10 cellular contexts compared by ENCODE assay signal in genomic region chr11:119583585-119583984, GRCh38.
DNase-seq lines count a peak whose midpoint lies in the region; ATAC-seq, FAIRE-seq and TF ChIP-seq lines count a peak whose summit lies in the region.
"Had no signal": no experiment of that assay in that cellular context is flagged by ENCODE, and none has a peak within 500 bp of the region (broad histone marks: within the 10 kb centered on the region; RNA-seq: fewer than 3 reads in every experiment).

No MANE protein-coding gene starts in this region.

- WGBS in H1 (ENCODE audit: extremely low coverage in 1 of 2, insufficient coverage in 1 of 2, insufficient read length in 1 of 2, insufficient replicate concordance in 2 of 2, low coverage in 1 of 2, low lambda C conversion rate in 2 of 2, missing lambda C conversion rate in 1 of 2), 2 experiments = 76% methylated on average over 6 of the region's 6 CpGs; no CpG with 5 or more reads in 1 of the 2 experiments
- 71 to 91% methylated on average over 6 of the region's 6 CpGs for WGBS in sigmoid colon, 2 donors

- CTCF ChIA-PET in H1 (lab: Charles Lee; ENCODE audit: partially characterized antibody) = interaction anchor here (0.6 to 8.2 kb wide), 7 partner anchors 10 to 199 kb away, joined by 3 to 59 read pairs (median 5); no protein-coding TSS in a partner anchor
- CTCF ChIA-PET in CD4-positive, alpha-beta T cell (lab: Charles Lee) = no interaction called here

- TF ChIP-seq EP300 in H1 (IDR thresholded peaks at IDR 0.05; ENCODE audit: borderline replicate concordance in 1 of 2, low read depth in 2 of 2, low read length in 2 of 2) = no peak
- no peak for TF ChIP-seq EP300 in sigmoid colon (IDR thresholded peaks at IDR 0.05)

- peak; percentile 31 for DNase-seq in NCI-H69 (lab: John Stamatoyannopoulos, UW)
- DNase-seq in H1 (ENCODE audit: low read depth in 1 of 2, low spot score in 2 of 2) = no peak
- DNase-seq in neural progenitor cell (ENCODE audit: low spot score) = no peak
- DNase-seq in HuH-7 (ENCODE audit: low spot score) = no peak
- no peak for DNase-seq in sigmoid colon
- no peak for DNase-seq in CD4-positive, alpha-beta T cell
- DNase-seq: activated CD4-positive, alpha-beta T cell treated with anti-CD3 and anti-CD28 coated beads, Interleukin-2, amount 50 U/mL, for 1 hour had no signal

- peaks cover 10% of the 10 kb centered on the region for H3K9me3 Mint-ChIP-seq in neural progenitor cell
- H3K9me3 Mint-ChIP-seq in CD4-positive, alpha-beta T cell = no peaks in the 10 kb centered on the region
- H3K9me3 Mint-ChIP-seq: activated T-helper 2 cell treated with anti-CD3 and anti-CD28 coated beads, Interferon-gamma antibody, Interleukin-2, Interleukin-4, amounts not matched to agents 10 μg/mL and 5 μg/mL and 100 μg/mL, durations not matched to agents 14 hours and 24 hours and 36 hours had no signal

- peaks cover 5% of the 10 kb centered on the region for H3K36me3 Mint-ChIP-seq in neural progenitor cell
- no peaks in the 10 kb centered on the region for H3K36me3 Mint-ChIP-seq in CD4-positive, alpha-beta T cell (ENCODE audit: low read depth)

- peak overlapping the region; percentile 96 for H2BK12ac ChIP-seq in H1 (ENCODE audit: low read depth, low read length)

- H3K4me1 Mint-ChIP-seq in neural progenitor cell = peaks cover 22% of the 10 kb centered on the region
- no peaks in the 10 kb centered on the region for H3K4me1 Mint-ChIP-seq in CD4-positive, alpha-beta T cell (ENCODE audit: low read depth)

- no peak overlapping the region for H3K27ac Mint-ChIP-seq in neural progenitor cell
- no peak overlapping the region for H3K27ac Mint-ChIP-seq in CD4-positive, alpha-beta T cell
- H3K27ac Mint-ChIP-seq: activated T-helper 2 cell treated with anti-CD3 and anti-CD28 coated beads, Interferon-gamma antibody, Interleukin-2, Interleukin-4, amounts not matched to agents 10 μg/mL and 5 μg/mL and 100 μg/mL, durations not matched to agents 14 hours and 24 hours and 36 hours had no signal

- H2BK5ac ChIP-seq in H1 (ENCODE audit: low read depth, low read length) = no peak overlapping the region

- H3K27me3 Mint-ChIP-seq in neural progenitor cell (ENCODE audit: insufficient read depth, low read depth) = peaks cover 7% of the 10 kb centered on the region
- peaks cover 67% of the 10 kb centered on the region for H3K27me3 Mint-ChIP-seq in CD4-positive, alpha-beta T cell

- TF ChIP-seq CTCF in GM12872 (IDR thresholded peaks at IDR 0.05; ENCODE audit: insufficient read depth, low read depth, low read length) (peak; percentile 40; the same call in 1 of the 3 replicates), H1 (IDR thresholded peaks at IDR 0.05; ENCODE audit: control extremely low read depth in 1 of 3, insufficient read depth in 1 of 3, low read depth in 1 of 3, low read length in 3 of 3) (peak; percentile 42 to 51 (median 48)), neural progenitor cell (IDR thresholded peaks at IDR 0.05) (peak; percentile 42), sigmoid colon (IDR thresholded peaks at IDR 0.05) (no peak)
- no peak for TF ChIP-seq CTCF in CD4-positive, alpha-beta T cell (IDR thresholded peaks at IDR 0.05)

- peaks cover 0 to 14% of the 10 kb centered on the region in 2 experiments; a peak in 2 of 4 replicates for H3K9me3 ChIP-seq in H1 (ENCODE audit: insufficient read depth in 2 of 2, low read depth in 1 of 2, low read length in 1 of 2)
- no peaks in the 10 kb centered on the region for H3K9me3 ChIP-seq in neural progenitor cell (ENCODE audit: low read depth)
- no peaks in the 10 kb centered on the region for H3K9me3 ChIP-seq in sigmoid colon
- H3K9me3 ChIP-seq in CD4-positive, alpha-beta T cell (ENCODE audit: control insufficient read depth, low read length) = no peaks in the 10 kb centered on the region

- H2BK15ac ChIP-seq in H1 (ENCODE audit: low read length) = 0 out of 2 replicates have a peak overlapping the region, but pooled peaks have one; percentile 13

- no peaks in the 10 kb centered on the region for H3K79me2 ChIP-seq in H1 (ENCODE audit: control insufficient read depth in 1 of 2, insufficient read depth in 2 of 2, low read length in 2 of 2)
- no peaks in the 10 kb centered on the region for H3K79me2 ChIP-seq in neural progenitor cell (ENCODE audit: low read depth)

- no peak for ATAC-seq in HG02870 (IDR thresholded peaks at IDR 0.05; ENCODE audit: unreplicated experiment)
- no peak for ATAC-seq in CD4-positive, alpha-beta T cell (ENCODE audit: poor library complexity)

- no peak overlapping the region for H3K56ac ChIP-seq in H1 (replicated peaks; ENCODE audit: insufficient read length, low read depth, low read length)

- peak overlapping the region; percentile 92; the same call in 1 of the 2 replicates for H2AK5ac ChIP-seq in H1 (ENCODE audit: low read depth, low read length)

- peak overlapping the region; percentile 15 for H4K91ac ChIP-seq in H1 (replicated peaks; ENCODE audit: insufficient read length, low read length)

- H3K18ac ChIP-seq in H1 (ENCODE audit: extremely low read depth, low read length) = no peak overlapping the region; the same call in 1 of the 2 replicates

- peaks cover 0 to 13% (median 7%) of the 10 kb centered on the region in 4 experiments; a peak in 6 of 7 replicates for H3K4me1 ChIP-seq in H1 (replicated peaks in 1 of 4; ENCODE audit: control insufficient read depth in 3 of 4, insufficient read depth in 4 of 4, low read length in 3 of 4)
- peaks cover 13% of the 10 kb centered on the region for H3K4me1 ChIP-seq in neural progenitor cell
- H3K4me1 ChIP-seq in sigmoid colon = peaks cover 0 to 19% (median 15%) of the 10 kb centered on the region in 4 donors

- TF ChIP-seq RAD21 in H1 (IDR thresholded peaks at IDR 0.05 in 1 of 2, conservative IDR thresholded peaks at IDR 0.05 in 1 of 2; ENCODE audit: low read depth in 2 of 2, low read length in 2 of 2) = peak in 1 of 2 experiments; percentile 27; a peak in 1 of 4 replicates

- H3F3A ChIP-seq in neural progenitor cell (ENCODE audit: low read depth) = peaks cover 18% of the 10 kb centered on the region

- H4K20me1 ChIP-seq in H1 (replicated peaks in 1 of 2; ENCODE audit: control insufficient read depth in 1 of 2, insufficient read depth in 2 of 2, low read length in 2 of 2) (no peaks in the 10 kb centered on the region), neural progenitor cell (ENCODE audit: low read depth) (no peaks in the 10 kb centered on the region)

- H3K4me3 Mint-ChIP-seq in neural progenitor cell = peak overlapping the region; percentile 89
- H3K4me3 Mint-ChIP-seq in CD4-positive, alpha-beta T cell = no peak overlapping the region

- no peaks in the 10 kb centered on the region for H3K79me1 ChIP-seq in H1 (ENCODE audit: low read depth, low read length)

- H3K27ac ChIP-seq in H1 (ENCODE audit: low read depth, low read length) (no peak overlapping the region), neural progenitor cell (no peak overlapping the region), sigmoid colon (no peak overlapping the region)
- no peak overlapping the region for H3K27ac ChIP-seq in CD4-positive, alpha-beta T cell (ENCODE audit: low read depth, low read length)

- peak overlapping the region in 1 of 4 experiments; percentile 69; a peak in 2 of 8 replicates for H3K4me3 ChIP-seq in H1 (ENCODE audit: extremely low read depth in 1 of 4, insufficient read depth in 2 of 4, low read depth in 3 of 4, low read length in 4 of 4)
- peak overlapping the region; percentile 60 for H3K4me3 ChIP-seq in neural progenitor cell
- no peak overlapping the region for H3K4me3 ChIP-seq in sigmoid colon

- FAIRE-seq in H1 (lab: Jason Lieb, UNC) = no peak

- TF ChIP-seq POLR2A in H1 (IDR thresholded peaks at IDR 0.05; ENCODE audit: control extremely low read depth in 1 of 2, low read depth in 2 of 2, low read length in 2 of 2) (no peak), sigmoid colon (IDR thresholded peaks at IDR 0.05) (no peak)

- H4K8ac ChIP-seq in H1 (ENCODE audit: extremely low read depth, insufficient read depth, low read length) = no peak overlapping the region; the same call in 1 of the 2 replicates

- H4K5ac ChIP-seq in H1 (ENCODE audit: insufficient read length, low read depth, low read length) = no peak overlapping the region

- peaks cover 0 to 18% (median 7%) of the 10 kb centered on the region in 4 experiments; a peak in 4 of 7 replicates for H3K27me3 ChIP-seq in H1 (replicated peaks in 1 of 4; ENCODE audit: control insufficient read depth in 3 of 4, extremely low read depth in 1 of 4, insufficient read depth in 3 of 4, low read length in 3 of 4)
- peaks cover 25% of the 10 kb centered on the region for H3K27me3 ChIP-seq in neural progenitor cell
- H3K27me3 ChIP-seq in sigmoid colon = peaks cover 0 to 30% (median 7%) of the 10 kb centered on the region in 3 donors
- H3K27me3 ChIP-seq in CD4-positive, alpha-beta T cell (ENCODE audit: control insufficient read depth, insufficient read depth, low read length) = peaks cover 48% of the 10 kb centered on the region

- H3K14ac ChIP-seq in H1 (ENCODE audit: insufficient read length) = no peak overlapping the region

- peak overlapping the region; percentile 49 for H2BK20ac ChIP-seq in H1 (ENCODE audit: low read length)

- H2BK120ac ChIP-seq in H1 (replicated peaks; ENCODE audit: low read depth, low read length) = peak overlapping the region; percentile 66

- intact Hi-C loops in sigmoid colon (cut with DNase I) = no loop called here
- intact Hi-C loops in CD4-positive, alpha-beta T cell (cut with DNase I, micrococcal nuclease) = no loop called here

- H2AFZ ChIP-seq in H1 (ENCODE audit: low read length) (no peak overlapping the region), neural progenitor cell (replicated peaks) (no peak overlapping the region)

- H3K9ac ChIP-seq in H1 (replicated peaks in 1 of 4; ENCODE audit: extremely low read depth in 1 of 4, low read depth in 3 of 4, low read length in 3 of 4) (no peak overlapping the region), neural progenitor cell (no peak overlapping the region)

- no peak overlapping the region for H3K4ac ChIP-seq in H1 (replicated peaks; ENCODE audit: insufficient read length, low read depth, low read length)

- H3K36me3 ChIP-seq in H1 (ENCODE audit: control insufficient read depth in 2 of 4, insufficient read depth in 4 of 4, low read length in 3 of 4) (peaks cover 0 to 3% (median 0%) of the 10 kb centered on the region in 4 experiments; a peak in 1 of 8 replicates), neural progenitor cell (no peaks in the 10 kb centered on the region), sigmoid colon (no peaks in the 10 kb centered on the region)

- no peak overlapping the region for H3K23ac ChIP-seq in H1 (ENCODE audit: insufficient read length)

- POLR2A ChIA-PET in H1 (lab: Charles Lee; ENCODE audit: partially characterized antibody) = interaction anchor here (1.0 to 3.0 kb wide), 4 partner anchors 9 to 31 kb away, joined by 3 to 23 read pairs (median 4); no protein-coding TSS in a partner anchor
- POLR2A ChIA-PET in CD4-positive, alpha-beta T cell (lab: Charles Lee) = no interaction called here

- peak overlapping the region; percentile 97 to 100; a peak in 2 of 4 replicates for H3K4me2 ChIP-seq in H1 (ENCODE audit: insufficient read depth in 1 of 2, low read depth in 2 of 2, low read length in 2 of 2)
- peak overlapping the region; percentile 89 for H3K4me2 ChIP-seq in neural progenitor cell

- peaks cover 7% of the 10 kb centered on the region; the same call in 1 of the 2 replicates for H3K23me2 ChIP-seq in H1 (ENCODE audit: low read depth, low read length)

TF ChIP-seq in H1, 55 proteins besides CTCF, POLR2A, EP300 and RAD21:
- TF ChIP-seq KDM4A (IDR thresholded peaks at IDR 0.05; ENCODE audit: low read depth, low read length, severe bottlenecking) (no peak), SUZ12 (IDR thresholded peaks at IDR 0.05; ENCODE audit: low read length) (no peak)

Comparison
In these comparisons a context has a peak if more than half of its experiments do, and no peak if none do; other contexts are left out.
1. CTCF ChIP-seq: peak in GM12872 (single experiment), H1 (3 of 3) and neural progenitor cell (single experiment); none in sigmoid colon (0 of 4) and CD4-positive, alpha-beta T cell (single experiment).